23 cellular contexts compared by ENCODE assay signal in the genomic region with DNA sequence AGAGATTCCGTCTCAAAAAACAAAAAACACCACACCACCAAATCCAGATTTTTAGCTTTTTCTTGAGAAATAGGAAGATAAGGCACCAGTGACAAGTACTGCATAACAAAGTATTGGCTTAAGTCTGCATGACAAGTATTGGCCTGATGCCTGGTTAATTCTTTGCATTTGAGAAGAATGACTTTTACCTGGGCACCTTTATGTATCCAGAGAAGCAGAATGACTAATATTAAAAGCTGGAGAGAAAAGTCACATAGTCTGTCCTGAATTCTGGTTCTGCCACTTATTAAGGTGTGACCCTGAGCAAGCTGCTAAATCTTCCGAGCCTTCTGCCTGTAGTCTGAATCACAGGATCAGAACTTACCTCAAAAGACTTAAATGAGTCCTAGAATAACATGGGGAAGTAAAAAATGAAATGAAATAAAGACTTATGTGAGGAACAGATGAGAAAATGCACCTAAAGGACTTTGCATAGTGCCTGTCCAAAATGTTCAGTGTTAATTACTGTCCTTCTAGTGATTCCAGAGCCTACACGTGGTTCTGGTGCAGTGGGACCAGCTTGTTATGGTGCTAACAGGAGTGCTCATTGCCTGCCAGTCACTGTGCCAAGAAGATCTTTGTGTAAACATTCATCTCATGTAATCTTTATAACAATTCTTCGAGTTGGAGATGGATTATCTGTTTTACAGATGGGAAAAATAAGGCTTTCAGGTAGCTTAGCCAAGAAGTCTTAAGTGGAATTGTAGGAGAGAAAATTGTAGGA. TPM values are rescaled to one million over a fixed set of nuclear protein-coding genes. Genes with fewer than 3 reads are reported as not detected.
DNase-seq lines count a peak whose midpoint lies in the region; ATAC-seq and TF ChIP-seq lines count a peak whose summit lies in the region.
"Had no signal": no experiment of that assay in that cellular context is flagged by ENCODE, and none has a peak within 500 bp of the region (broad histone marks: within the 10 kb centered on the region; RNA-seq: fewer than 3 reads in every experiment).

No MANE protein-coding gene starts in this region.

- H3K36me3 ChIP-seq in GM23248 (ENCODE audit: low read depth), result peaks cover 31% of the 10 kb centered on the region
- H3K36me3 ChIP-seq in RWPE2 (ENCODE audit: low read depth), result peaks cover 26% of the 10 kb centered on the region
- peaks cover 0 to 28% (median 0%) of the 10 kb centered on the region in 3 donors for H3K36me3 ChIP-seq in esophagus squamous epithelium
- H3K36me3 ChIP-seq in osteoblast (ENCODE audit: insufficient read depth, low read length), result peaks cover 30% of the 10 kb centered on the region

- H3K4me1 ChIP-seq in GM23248 (ENCODE audit: insufficient read depth), result no peaks in the 10 kb centered on the region
- peaks cover 10% of the 10 kb centered on the region for H3K4me1 ChIP-seq in RWPE2 (ENCODE audit: insufficient read depth, poor library complexity, severe bottlenecking)
- peaks cover 0 to 35% (median 12%) of the 10 kb centered on the region in 3 donors for H3K4me1 ChIP-seq in esophagus squamous epithelium
- peaks cover 10% of the 10 kb centered on the region for H3K4me1 ChIP-seq in osteoblast (ENCODE audit: insufficient read depth, low read length)
- H3K4me1 ChIP-seq: ascending aorta, testis had no signal

- H3K79me2 ChIP-seq in GM23248 (ENCODE audit: insufficient read depth) (peaks cover 4% of the 10 kb centered on the region), osteoblast (ENCODE audit: insufficient read depth, low read length) (peaks cover 2% of the 10 kb centered on the region)

- H3K4me3 ChIP-seq in GM23248, result no peak overlapping the region
- no peak overlapping the region for H3K4me3 ChIP-seq in RWPE2 (ENCODE audit: severe bottlenecking)
- H3K4me3 ChIP-seq in esophagus squamous epithelium, result no peak overlapping the region
- H3K4me3 ChIP-seq in osteoblast (ENCODE audit: insufficient read depth, low read length), result no peak overlapping the region
- H3K4me3 ChIP-seq: ascending aorta, testis had no signal

- in situ Hi-C loops in GM23248 (cut with MboI) (no loop called here), ACHN (cut with HindIII; ENCODE audit: low pct_ligation_motif_present, low pct_unique_long_range_greater_than_20kb, low sequenced_read_pairs) (no loop called here)

- no peaks in the 10 kb centered on the region for H3K9me3 Mint-ChIP-seq in activated T-cell treated with anti-CD3 and anti-CD28 coated beads, Interleukin-2, amount 50 U/mL, for 24 hours
- H3K9me3 Mint-ChIP-seq: activated CD8-positive, alpha-beta T cell treated with anti-CD3 and anti-CD28 coated beads for 36 hours; activated naive CD4-positive, alpha-beta T cell treated with anti-CD3 and anti-CD28 coated beads, Interleukin-2, amount 10 ng/mL, durations not matched to agents 7 days and 5 days; activated T-cell treated with anti-CD3 and anti-CD28 coated beads, Interleukin-2, amount 50 U/mL, for 4 hours; CD8-positive, alpha-beta memory T cell; stimulated activated effector memory CD8-positive, alpha-beta T cell treated with anti-CD3 and anti-CD28 coated beads, Interleukin-12 subunit alpha, Interleukin-12 subunit beta, amount 100 ng/mL, for 72 hours; WTC11 had no signal

- intact Hi-C loops in esophagus squamous epithelium (cut with DNase I), result no loop called here

- no peak overlapping the region for H3K9ac ChIP-seq in GM23248
- H3K9ac ChIP-seq: KMS-11 had no signal

- DNase-seq in GM23248 (peak; percentile 17), RWPE2 (ENCODE audit: low spot score) (no peak), esophagus squamous epithelium (lab: John Stamatoyannopoulos, UW) (no peak), osteoblast (ENCODE audit: insufficient read length, low spot score, missing footprints) (peak; percentile 88), ACHN (no peak), dermis blood vessel endothelial cell (no peak)
- DNase-seq in activated T-cell treated with anti-CD3 and anti-CD28 coated beads, Interleukin-2, amount 50 U/mL, for 24 hours, result no peak
- DNase-seq: activated CD8-positive, alpha-beta T cell treated with anti-CD3 and anti-CD28 coated beads for 36 hours; activated naive CD4-positive, alpha-beta T cell treated with anti-CD3 and anti-CD28 coated beads, Interleukin-2, amount 10 ng/mL, durations not matched to agents 7 days and 5 days; activated T-cell treated with anti-CD3 and anti-CD28 coated beads, Interleukin-2, amount 50 U/mL, for 4 hours; CD8-positive, alpha-beta memory T cell; left ventricle myocardium superior; NCI-H1048; NCI-H2081 treated with DMSO at 0.1 percent for 48 hours; retina; SHP77; T-helper 2 cell; testis had no signal

- H3K27ac ChIP-seq in GM23248 (no peak overlapping the region), RWPE2 (ENCODE audit: poor library complexity, severe bottlenecking) (peak overlapping the region; percentile 14), esophagus squamous epithelium (peak overlapping the region; percentile 42 to 81 (median 68)), osteoblast (ENCODE audit: low read depth, low read length) (peak overlapping the region; percentile 25)
- H3K27ac ChIP-seq: ascending aorta, KMS-11, testis had no signal

- no peak overlapping the region for H2AFZ ChIP-seq in GM23248
- no peak overlapping the region for H2AFZ ChIP-seq in osteoblast (ENCODE audit: low read length)

- no peak for TF ChIP-seq POLR2A in esophagus squamous epithelium (IDR thresholded peaks at IDR 0.05)

- no peak overlapping the region for H3K4me3 Mint-ChIP-seq in activated T-cell treated with anti-CD3 and anti-CD28 coated beads, Interleukin-2, amount 50 U/mL, for 24 hours
- H3K4me3 Mint-ChIP-seq: activated CD8-positive, alpha-beta T cell treated with anti-CD3 and anti-CD28 coated beads for 36 hours; activated naive CD4-positive, alpha-beta T cell treated with anti-CD3 and anti-CD28 coated beads, Interleukin-2, amount 10 ng/mL, durations not matched to agents 7 days and 5 days; activated T-cell treated with anti-CD3 and anti-CD28 coated beads, Interleukin-2, amount 50 U/mL, for 4 hours; CD8-positive, alpha-beta memory T cell; stimulated activated effector memory CD8-positive, alpha-beta T cell treated with anti-CD3 and anti-CD28 coated beads, Interleukin-12 subunit alpha, Interleukin-12 subunit beta, amount 100 ng/mL, for 72 hours; WTC11 had no signal

- H3K36me3 Mint-ChIP-seq in activated T-cell treated with anti-CD3 and anti-CD28 coated beads, Interleukin-2, amount 50 U/mL, for 24 hours (ENCODE audit: low read depth), result peaks cover 16% of the 10 kb centered on the region

- H3K9me3 ChIP-seq in GM23248 (ENCODE audit: low read depth) (no peaks in the 10 kb centered on the region), RWPE2 (ENCODE audit: severe bottlenecking) (no peaks in the 10 kb centered on the region), esophagus squamous epithelium (no peaks in the 10 kb centered on the region), osteoblast (ENCODE audit: low read depth, low read length) (no peaks in the 10 kb centered on the region)
- H3K9me3 ChIP-seq: ascending aorta, testis had no signal

- H3K4me1 Mint-ChIP-seq in activated T-cell treated with anti-CD3 and anti-CD28 coated beads, Interleukin-2, amount 50 U/mL, for 24 hours (ENCODE audit: low read depth), result no peaks in the 10 kb centered on the region
- H3K4me1 Mint-ChIP-seq: activated naive CD4-positive, alpha-beta T cell treated with anti-CD3 and anti-CD28 coated beads, Interleukin-2, amount 10 ng/mL, durations not matched to agents 7 days and 5 days; CD8-positive, alpha-beta memory T cell; stimulated activated effector memory CD8-positive, alpha-beta T cell treated with anti-CD3 and anti-CD28 coated beads, Interleukin-12 subunit alpha, Interleukin-12 subunit beta, amount 100 ng/mL, for 72 hours; WTC11 had no signal

- TF ChIP-seq CTCF in RWPE2 (IDR thresholded peaks at IDR 0.05; ENCODE audit: poor library complexity, severe bottlenecking), result no peak
- TF ChIP-seq CTCF in esophagus squamous epithelium (IDR thresholded peaks at IDR 0.05), result no peak
- no peak for TF ChIP-seq CTCF in osteoblast (IDR thresholded peaks at IDR 0.05; ENCODE audit: extremely low read depth, low read depth, low read length)

- H3F3A ChIP-seq in GM23248 (ENCODE audit: insufficient read depth), result peaks cover 29% of the 10 kb centered on the region

- no peaks in the 10 kb centered on the region for H3K9me2 ChIP-seq in GM23248 (ENCODE audit: insufficient read depth)

- 51 to 55% methylated on average over 4 of the region's 4 CpGs for WGBS in GM23248 (ENCODE audit: low coverage in 1 of 2, low lambda C conversion rate in 2 of 2, missing lambda C conversion rate in 2 of 2), 2 experiments
- 41 to 50% methylated on average over 4 of the region's 4 CpGs for WGBS in esophagus squamous epithelium, 2 donors

- H4K20me1 ChIP-seq in GM23248 (ENCODE audit: insufficient read depth) (no peaks in the 10 kb centered on the region), osteoblast (ENCODE audit: insufficient read depth, low read length) (no peaks in the 10 kb centered on the region)

- no peak overlapping the region for H3K27ac Mint-ChIP-seq in activated T-cell treated with anti-CD3 and anti-CD28 coated beads, Interleukin-2, amount 50 U/mL, for 24 hours
- H3K27ac Mint-ChIP-seq: activated CD8-positive, alpha-beta T cell treated with anti-CD3 and anti-CD28 coated beads for 36 hours; activated naive CD4-positive, alpha-beta T cell treated with anti-CD3 and anti-CD28 coated beads, Interleukin-2, amount 10 ng/mL, durations not matched to agents 7 days and 5 days; CD8-positive, alpha-beta memory T cell; stimulated activated effector memory CD8-positive, alpha-beta T cell treated with anti-CD3 and anti-CD28 coated beads, Interleukin-12 subunit alpha, Interleukin-12 subunit beta, amount 100 ng/mL, for 72 hours; WTC11 had no signal

- no peaks in the 10 kb centered on the region for H3K27me3 ChIP-seq in GM23248 (replicated peaks; ENCODE audit: insufficient read depth)
- no peaks in the 10 kb centered on the region for H3K27me3 ChIP-seq in RWPE2 (ENCODE audit: insufficient read depth, poor library complexity, severe bottlenecking)
- H3K27me3 ChIP-seq in esophagus squamous epithelium, result no peaks in the 10 kb centered on the region
- no peaks in the 10 kb centered on the region for H3K27me3 ChIP-seq in osteoblast (ENCODE audit: insufficient read depth, low read length)
- H3K27me3 ChIP-seq: ascending aorta, testis had no signal

- H3K27me3 Mint-ChIP-seq in activated T-cell treated with anti-CD3 and anti-CD28 coated beads, Interleukin-2, amount 50 U/mL, for 24 hours, result no peaks in the 10 kb centered on the region
- H3K27me3 Mint-ChIP-seq: activated CD8-positive, alpha-beta T cell treated with anti-CD3 and anti-CD28 coated beads for 36 hours; activated naive CD4-positive, alpha-beta T cell treated with anti-CD3 and anti-CD28 coated beads, Interleukin-2, amount 10 ng/mL, durations not matched to agents 7 days and 5 days; CD8-positive, alpha-beta memory T cell had no signal

- ATAC-seq in RWPE2 (ENCODE audit: low read depth) (peak; percentile 78), GM21367 (IDR thresholded peaks at IDR 0.05; ENCODE audit: unreplicated experiment) (no peak)
- ATAC-seq: activated CD8-positive, alpha-beta T cell treated with anti-CD3 and anti-CD28 coated beads for 36 hours; activated T-cell treated with anti-CD3 and anti-CD28 coated beads, Interleukin-2, amount 50 U/mL, for 4 hours; left ventricle myocardium superior; stimulated activated effector memory CD8-positive, alpha-beta T cell treated with anti-CD3 and anti-CD28 coated beads, Interleukin-12 subunit alpha, Interleukin-12 subunit beta, amount 100 ng/mL, for 72 hours; WTC11 had no signal

- H3K4me2 ChIP-seq in GM23248 (ENCODE audit: unreplicated experiment), result no peak overlapping the region
- H3K4me2 ChIP-seq in osteoblast (ENCODE audit: insufficient read depth, low read length), result no peak overlapping the region
- H3K4me2 ChIP-seq: KMS-11 had no signal

RNA-seq across cellular contexts. Expression of a gene that starts 31.6 kb away (rescaled TPM):
- total RNA-seq in GM23248 (2014; rRNA removed; shearing (Covaris generic)), result 197 and 263 TPM in 2 replicates
- 140 and 154 TPM in 2 replicates for polyA plus RNA-seq in GM23248 (2016; fragmentation: Nextera tagmentation; extraction: Ambion mirVana)
- total RNA-seq in esophagus squamous epithelium, result 100 to 1,000 TPM in 2 of 4 donors, 10 to 100 TPM in 2; 55.2 to 188 (median 98.0) TPM
- total RNA-seq in osteoblast, result 242 and 277 TPM in 2 replicates
- total RNA-seq in dermis blood vessel endothelial cell, result 65.5 and 67.8 TPM in 2 replicates

RNA-seq across cellular contexts. Expression of a gene that starts 36.8 kb away (rescaled TPM):
- total RNA-seq in GM23248 (2014; rRNA removed; shearing (Covaris generic)), result 5.7 and 15.7 TPM in 2 replicates
- polyA plus RNA-seq in GM23248 (2016; fragmentation: Nextera tagmentation; extraction: Ambion mirVana), result 5.6 and 6.8 TPM in 2 replicates
- total RNA-seq in esophagus squamous epithelium (10 to 100 TPM in 3 of 4 donors, 1 to 10 TPM in 1; 9.1 to 17.8 (median 13.1) TPM), osteoblast (8.7 and 11.2 TPM in 2 replicates), dermis blood vessel endothelial cell (6.2 and 8.5 TPM in 2 replicates)

RNA-seq across cellular contexts. Expression of a gene that starts 36.9 kb away (rescaled TPM):
- 3,138 and 3,826 TPM in 2 replicates for total RNA-seq in GM23248 (2014; rRNA removed; shearing (Covaris generic))
- 588 and 627 TPM in 2 replicates for polyA plus RNA-seq in GM23248 (2016; fragmentation: Nextera tagmentation; extraction: Ambion mirVana)
- total RNA-seq in esophagus squamous epithelium, result 1,000 to 10,000 TPM; 2,242 to 7,905 (median 4,182) TPM
- total RNA-seq in osteoblast, result 1,561 and 1,800 TPM in 2 replicates
- 906 and 3,299 TPM in 2 replicates for total RNA-seq in dermis blood vessel endothelial cell

Comparison
In these comparisons a context has a peak if more than half of its experiments do, and no peak if none do; other contexts are left out.
1. DNase-seq: peak in GM23248 (single experiment) and osteoblast (single experiment); none in RWPE2 (single experiment), esophagus squamous epithelium (single experiment), activated T-cell treated with anti-CD3 and anti-CD28 coated beads, Interleukin-2, amount 50 U/mL, for 24 hours (single experiment), ACHN (single experiment) and dermis blood vessel endothelial cell (single experiment).